In the genomic region with DNA sequence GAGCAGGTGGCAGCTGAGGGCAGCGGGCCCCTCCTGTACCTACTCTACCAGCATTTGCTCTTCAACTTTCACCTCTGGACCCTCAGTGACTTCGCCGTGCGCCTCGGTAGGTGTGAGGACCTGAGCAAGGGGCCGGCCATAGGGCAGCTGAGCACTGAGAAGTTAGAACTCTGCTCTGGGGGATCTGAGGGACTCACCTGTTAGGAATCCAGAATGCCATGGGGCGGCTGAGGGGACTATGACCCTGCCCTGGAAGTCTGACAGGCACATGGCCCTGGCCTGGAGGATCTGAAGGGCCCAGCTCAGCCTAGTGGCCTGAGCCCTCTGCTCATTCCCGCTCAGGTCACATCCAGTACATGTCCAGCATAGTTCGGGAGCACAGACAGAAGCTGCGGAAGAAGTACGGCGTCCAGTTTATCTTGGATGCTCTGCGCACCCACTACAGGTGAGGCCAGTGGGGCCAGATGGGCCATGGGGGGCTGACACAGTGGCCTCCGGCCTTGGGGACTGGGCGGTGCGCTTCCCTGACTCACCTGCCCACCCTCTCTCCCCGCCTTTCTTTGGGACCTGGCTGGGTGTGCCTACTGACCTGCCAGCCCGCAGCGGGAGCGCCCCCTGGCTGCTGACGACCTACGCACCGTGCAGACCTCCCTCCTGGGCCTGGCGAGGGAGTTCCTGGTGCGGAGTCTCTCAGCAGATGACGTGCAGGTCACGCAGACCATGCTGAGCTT, we compare ENCODE assay signal across 8 cellular contexts. TPM values are rescaled to one million over a fixed set of nuclear protein-coding genes. Genes with fewer than 3 reads are reported as not detected.
DNase-seq lines count a peak whose midpoint lies in the region; ATAC-seq, FAIRE-seq and TF ChIP-seq lines count a peak whose summit lies in the region.

No MANE protein-coding gene starts in this region.

- H3K4me2 ChIP-seq in fibroblast of lung (ENCODE audit: extremely low read depth, insufficient read depth, low read length), result no peak overlapping the region

- H3K9me3 ChIP-seq in fibroblast of lung (ENCODE audit: control insufficient read depth, insufficient read depth, low read depth, low read length), result no peaks in the 10 kb centered on the region
- H3K9me3 ChIP-seq in pancreas, result no peaks in the 10 kb centered on the region
- H3K9me3 ChIP-seq in vagina, result no peaks in the 10 kb centered on the region

- peak; percentile 90 for TF ChIP-seq CTCF in GM12874 (IDR thresholded peaks at IDR 0.05; ENCODE audit: insufficient read depth, low read depth, low read length)
- TF ChIP-seq CTCF in fibroblast of lung (conservative IDR thresholded peaks at IDR 0.05 in 1 of 2, IDR thresholded peaks at IDR 0.05 in 1 of 2; ENCODE audit: low read depth in 1 of 2, low read length in 2 of 2), result peak; percentile 46 to 67
- peak; percentile 66 to 82 (median 78) for TF ChIP-seq CTCF in pancreas (IDR thresholded peaks at IDR 0.05)
- TF ChIP-seq CTCF in vagina (IDR thresholded peaks at IDR 0.05), result peak; percentile 53 to 78 (median 54)

- no peak for TF ChIP-seq POLR2A in vagina (IDR thresholded peaks at IDR 0.05)

- H3K27me3 ChIP-seq in fibroblast of lung (ENCODE audit: control insufficient read depth, insufficient read depth, low read length) (no peaks in the 10 kb centered on the region), pancreas (no peaks in the 10 kb centered on the region), vagina (no peaks in the 10 kb centered on the region)

- intact Hi-C loops in pancreas (cut with DNase I) (loop anchor here in 2 of 3 donors (5.0 kb wide), 2 partner anchors 71 to 76 kb away; no protein-coding TSS in a partner anchor), vagina (cut with DNase I) (loop anchor here (10.0 kb wide), 1 partner anchor 293 kb away; a partner anchor contains a TSS)

- no peaks in the 10 kb centered on the region for H3K36me3 ChIP-seq in fibroblast of lung (ENCODE audit: control insufficient read depth, insufficient read depth, low read length)
- peaks cover 0 to 40% (median 16%) of the 10 kb centered on the region in 3 donors for H3K36me3 ChIP-seq in pancreas
- peaks cover 0 to 56% of the 10 kb centered on the region in 2 donors for H3K36me3 ChIP-seq in vagina

- H4K20me1 ChIP-seq in fibroblast of lung (ENCODE audit: control insufficient read depth, extremely low read depth, insufficient read depth, low read length), result no peaks in the 10 kb centered on the region

- DNase-seq in NOMO-1 (lab: John Stamatoyannopoulos, UW; ENCODE audit: unreplicated experiment in 2 of 2), result peak; percentile 18 to 46
- DNase-seq in activated T-cell treated with anti-CD3 and anti-CD28 coated beads, Interleukin-2, amount 50 U/mL, for 1 hour, result peak; percentile 80
- peak; percentile 34 to 39 for DNase-seq in fibroblast of lung (ENCODE audit: low read depth in 2 of 2)
- DNase-seq in pancreas, result peak; percentile 76 to 95 (median 87)
- DNase-seq in vagina (ENCODE audit: extremely low spot score in 2 of 2), result no peak

- ATAC-seq in pancreas (peak; percentile 86 to 93 (median 90)), GM18498 (IDR thresholded peaks at IDR 0.05; ENCODE audit: unreplicated experiment) (no peak), GM21447 (IDR thresholded peaks at IDR 0.05; ENCODE audit: unreplicated experiment) (no peak)

- no peaks in the 10 kb centered on the region for H3K4me1 ChIP-seq in fibroblast of lung (ENCODE audit: control insufficient read depth, extremely low read depth, insufficient read depth, low read length)
- no peaks in the 10 kb centered on the region for H3K4me1 ChIP-seq in pancreas
- peaks cover 10% of the 10 kb centered on the region for H3K4me1 ChIP-seq in vagina

- no peak overlapping the region for H3K9ac ChIP-seq in fibroblast of lung (ENCODE audit: insufficient read depth, low read length)

- 49 to 51% methylated on average over 27 of the region's 27 CpGs for WGBS in pancreas, 2 donors

- no peak for FAIRE-seq in pancreas (lab: Jason Lieb, UNC)

- H3K79me2 ChIP-seq in fibroblast of lung (ENCODE audit: control insufficient read depth, insufficient read depth, low read length), result no peaks in the 10 kb centered on the region

- no peak overlapping the region for H3K27ac ChIP-seq in fibroblast of lung (ENCODE audit: insufficient read depth, low read length)
- H3K27ac ChIP-seq in pancreas, result no peak overlapping the region
- no peak overlapping the region for H3K27ac ChIP-seq in vagina

- H2AFZ ChIP-seq in fibroblast of lung (ENCODE audit: low read length), result no peak overlapping the region

- H3K4me3 ChIP-seq in fibroblast of lung (replicated peaks in 1 of 4; ENCODE audit: control extremely low read depth in 1 of 4, insufficient read depth in 1 of 4, low read depth in 3 of 4, low read length in 4 of 4), result no peak overlapping the region
- no peak overlapping the region for H3K4me3 ChIP-seq in pancreas
- no peak overlapping the region for H3K4me3 ChIP-seq in vagina

RNA-seq across cellular contexts. Expression of a gene that starts 18.8 kb away (rescaled TPM):
- total RNA-seq in fibroblast of lung (2.1 and 4.5 TPM in 2 replicates), pancreas (10 to 100 TPM; 30.6 to 67.4 (median 37.1) TPM), vagina (227 TPM)
- polyA plus RNA-seq in fibroblast of lung (1.5 and 2.5 TPM in 2 replicates), pancreas (100 to 1,000 TPM; 231 to 265 TPM)
- polyA plus RNA-seq in fibroblast of lung (2012), result 2.1 and 3.3 TPM in 2 replicates
- 23.4 and 24.0 TPM in 2 replicates for polyA minus RNA-seq in fibroblast of lung (ENCODE audit: low replicate concordance)

RNA-seq across cellular contexts. Expression of a gene that starts 21.7 kb away (rescaled TPM):
- total RNA-seq in fibroblast of lung (25.9 and 29.2 TPM in 2 replicates), pancreas (10 to 100 TPM; 20.7 to 30.4 (median 22.4) TPM), vagina (55.5 TPM)
- polyA plus RNA-seq in fibroblast of lung (28.0 and 28.4 TPM in 2 replicates), pancreas (10 to 100 TPM; 64.9 to 82.8 TPM)
- 31.7 and 39.5 TPM in 2 replicates for polyA plus RNA-seq in fibroblast of lung (2012)
- 22.0 and 34.3 TPM in 2 replicates for polyA minus RNA-seq in fibroblast of lung (ENCODE audit: low replicate concordance)

Comparison
In these comparisons a context has a peak if more than half of its experiments do, and no peak if none do; other contexts are left out.
1. DNase-seq: peak in NOMO-1 (2 of 2), activated T-cell treated with anti-CD3 and anti-CD28 coated beads, Interleukin-2, amount 50 U/mL, for 1 hour (single experiment), fibroblast of lung (2 of 2) and pancreas (6 of 6); none in vagina (0 of 2).
2. ATAC-seq: peak in pancreas (4 of 4); none in GM18498 (single experiment) and GM21447 (single experiment).
3. Peak in every context shown above with its lines, with median percentiles within 50 percentile points of each other: CTCF ChIP-seq.